In the genomic region with DNA sequence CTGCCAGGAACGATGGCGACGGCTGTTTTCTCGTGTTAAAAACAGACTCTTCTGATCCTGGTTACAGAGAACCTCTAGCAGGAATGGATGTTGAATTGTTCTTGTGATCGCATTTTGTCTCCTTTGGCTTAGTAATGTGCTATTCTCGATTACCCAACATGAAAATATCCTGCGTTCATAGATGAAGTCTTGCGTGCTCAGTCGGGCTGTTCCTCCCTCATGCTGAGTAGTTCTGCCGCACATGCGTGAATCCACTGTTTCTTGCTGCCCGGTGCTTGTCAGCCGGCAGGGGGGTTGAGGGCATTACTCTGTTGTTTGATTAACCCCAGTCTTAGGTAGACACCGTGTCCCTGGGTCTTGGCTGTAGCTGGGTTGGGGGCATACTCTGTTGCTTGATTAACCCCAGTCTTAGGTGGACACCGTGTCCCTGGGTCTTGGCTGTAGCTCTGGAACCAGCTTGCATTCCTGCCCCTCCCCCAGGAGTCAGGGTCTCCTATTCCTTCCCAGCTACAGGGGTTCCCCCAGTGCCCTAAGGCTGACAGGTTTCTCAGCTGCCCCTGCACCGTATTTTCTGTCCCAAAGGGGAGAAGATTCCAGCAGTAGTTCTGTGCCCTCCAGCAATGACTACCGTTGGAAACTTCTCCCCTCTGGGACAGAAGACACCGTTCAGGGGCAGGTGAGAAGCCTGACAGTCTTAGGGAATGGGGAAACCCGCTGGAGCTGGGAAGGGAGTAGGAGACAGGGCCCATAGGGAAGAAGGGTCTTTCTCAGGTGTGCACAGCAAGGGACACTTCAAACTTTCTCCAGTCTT, we compare ENCODE assay signal across 1 cellular context.
TF ChIP-seq lines count a peak whose summit lies in the region.

No MANE protein-coding gene starts in this region.

TF ChIP-seq in HepG2, 621 proteins besides CTCF, POLR2A, EP300 and RAD21 (continued from another document and continues in another):
- TF ChIP-seq, protein P1, sequence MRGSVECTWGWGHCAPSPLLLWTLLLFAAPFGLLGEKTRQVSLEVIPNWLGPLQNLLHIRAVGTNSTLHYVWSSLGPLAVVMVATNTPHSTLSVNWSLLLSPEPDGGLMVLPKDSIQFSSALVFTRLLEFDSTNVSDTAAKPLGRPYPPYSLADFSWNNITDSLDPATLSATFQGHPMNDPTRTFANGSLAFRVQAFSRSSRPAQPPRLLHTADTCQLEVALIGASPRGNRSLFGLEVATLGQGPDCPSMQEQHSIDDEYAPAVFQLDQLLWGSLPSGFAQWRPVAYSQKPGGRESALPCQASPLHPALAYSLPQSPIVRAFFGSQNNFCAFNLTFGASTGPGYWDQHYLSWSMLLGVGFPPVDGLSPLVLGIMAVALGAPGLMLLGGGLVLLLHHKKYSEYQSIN (CRISPR knock-in tag; IDR thresholded peaks at IDR 0.05; ENCODE audit: borderline replicate concordance) = no peak
- TF ChIP-seq FOXO1 (CRISPR knock-in tag; IDR thresholded peaks at IDR 0.05) (no peak), AKAP8 (CRISPR knock-in tag; IDR thresholded peaks at IDR 0.05) (no peak; the same call in 1 of the 2 replicates), HNF4G (IDR thresholded peaks at IDR 0.05; ENCODE audit: borderline replicate concordance, low read depth, low read length) (no peak), HNF4G (CRISPR knock-in tag; IDR thresholded peaks at IDR 0.05; ENCODE audit: borderline replicate concordance, low read depth) (no peak), HOXA7 (CRISPR knock-in tag; IDR thresholded peaks at IDR 0.05) (no peak), ZNF20 (CRISPR knock-in tag; IDR thresholded peaks at IDR 0.05) (no peak), RNF2 (conservative IDR thresholded peaks at IDR 0.05; ENCODE audit: low read depth) (no peak), DNMT3B (CRISPR knock-in tag; conservative IDR thresholded peaks at IDR 0.05) (no peak), NFATC3 (CRISPR knock-in tag; IDR thresholded peaks at IDR 0.05) (no peak), GLI4 (CRISPR knock-in tag; IDR thresholded peaks at IDR 0.05; ENCODE audit: borderline replicate concordance) (no peak; the same call in 1 of the 2 replicates), ZNF264 (CRISPR knock-in tag; IDR thresholded peaks at IDR 0.05) (no peak), SPEN (CRISPR knock-in tag; IDR thresholded peaks at IDR 0.05; ENCODE audit: low read depth) (no peak), NFRKB (IDR thresholded peaks at IDR 0.05) (no peak), SSRP1 (CRISPR knock-in tag; IDR thresholded peaks at IDR 0.05) (no peak), ZNF878 (CRISPR knock-in tag; IDR thresholded peaks at IDR 0.05) (no peak), ZNF839 (CRISPR knock-in tag; IDR thresholded peaks at IDR 0.05; ENCODE audit: borderline replicate concordance) (no peak), ZNF75D (CRISPR knock-in tag; IDR thresholded peaks at IDR 0.05; ENCODE audit: borderline replicate concordance) (no peak), ADNP (CRISPR knock-in tag; IDR thresholded peaks at IDR 0.05) (no peak)
- TF ChIP-seq, protein P2, sequence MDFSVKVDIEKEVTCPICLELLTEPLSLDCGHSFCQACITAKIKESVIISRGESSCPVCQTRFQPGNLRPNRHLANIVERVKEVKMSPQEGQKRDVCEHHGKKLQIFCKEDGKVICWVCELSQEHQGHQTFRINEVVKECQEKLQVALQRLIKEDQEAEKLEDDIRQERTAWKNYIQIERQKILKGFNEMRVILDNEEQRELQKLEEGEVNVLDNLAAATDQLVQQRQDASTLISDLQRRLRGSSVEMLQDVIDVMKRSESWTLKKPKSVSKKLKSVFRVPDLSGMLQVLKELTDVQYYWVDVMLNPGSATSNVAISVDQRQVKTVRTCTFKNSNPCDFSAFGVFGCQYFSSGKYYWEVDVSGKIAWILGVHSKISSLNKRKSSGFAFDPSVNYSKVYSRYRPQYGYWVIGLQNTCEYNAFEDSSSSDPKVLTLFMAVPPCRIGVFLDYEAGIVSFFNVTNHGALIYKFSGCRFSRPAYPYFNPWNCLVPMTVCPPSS (IDR thresholded peaks at IDR 0.05) = no peak
- TF ChIP-seq, protein P3, sequence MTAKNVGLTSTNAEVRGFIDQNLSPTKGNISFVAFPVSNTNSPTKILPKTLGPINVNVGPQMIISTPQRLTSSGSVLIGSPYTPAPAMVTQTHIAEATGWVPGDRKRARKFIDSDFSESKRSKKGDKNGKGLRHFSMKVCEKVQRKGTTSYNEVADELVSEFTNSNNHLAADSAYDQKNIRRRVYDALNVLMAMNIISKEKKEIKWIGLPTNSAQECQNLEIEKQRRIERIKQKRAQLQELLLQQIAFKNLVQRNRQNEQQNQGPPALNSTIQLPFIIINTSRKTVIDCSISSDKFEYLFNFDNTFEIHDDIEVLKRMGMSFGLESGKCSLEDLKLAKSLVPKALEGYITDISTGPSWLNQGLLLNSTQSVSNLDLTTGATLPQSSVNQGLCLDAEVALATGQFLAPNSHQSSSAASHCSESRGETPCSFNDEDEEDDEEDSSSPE (CRISPR knock-in tag; IDR thresholded peaks at IDR 0.05) = no peak
- TF ChIP-seq, protein P4, sequence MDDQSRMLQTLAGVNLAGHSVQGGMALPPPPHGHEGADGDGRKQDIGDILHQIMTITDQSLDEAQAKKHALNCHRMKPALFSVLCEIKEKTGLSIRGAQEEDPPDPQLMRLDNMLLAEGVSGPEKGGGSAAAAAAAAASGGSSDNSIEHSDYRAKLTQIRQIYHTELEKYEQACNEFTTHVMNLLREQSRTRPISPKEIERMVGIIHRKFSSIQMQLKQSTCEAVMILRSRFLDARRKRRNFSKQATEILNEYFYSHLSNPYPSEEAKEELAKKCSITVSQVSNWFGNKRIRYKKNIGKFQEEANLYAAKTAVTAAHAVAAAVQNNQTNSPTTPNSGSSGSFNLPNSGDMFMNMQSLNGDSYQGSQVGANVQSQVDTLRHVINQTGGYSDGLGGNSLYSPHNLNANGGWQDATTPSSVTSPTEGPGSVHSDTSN (CRISPR knock-in tag; IDR thresholded peaks at IDR 0.05; ENCODE audit: borderline replicate concordance) = no peak
- TF ChIP-seq, protein P5, sequence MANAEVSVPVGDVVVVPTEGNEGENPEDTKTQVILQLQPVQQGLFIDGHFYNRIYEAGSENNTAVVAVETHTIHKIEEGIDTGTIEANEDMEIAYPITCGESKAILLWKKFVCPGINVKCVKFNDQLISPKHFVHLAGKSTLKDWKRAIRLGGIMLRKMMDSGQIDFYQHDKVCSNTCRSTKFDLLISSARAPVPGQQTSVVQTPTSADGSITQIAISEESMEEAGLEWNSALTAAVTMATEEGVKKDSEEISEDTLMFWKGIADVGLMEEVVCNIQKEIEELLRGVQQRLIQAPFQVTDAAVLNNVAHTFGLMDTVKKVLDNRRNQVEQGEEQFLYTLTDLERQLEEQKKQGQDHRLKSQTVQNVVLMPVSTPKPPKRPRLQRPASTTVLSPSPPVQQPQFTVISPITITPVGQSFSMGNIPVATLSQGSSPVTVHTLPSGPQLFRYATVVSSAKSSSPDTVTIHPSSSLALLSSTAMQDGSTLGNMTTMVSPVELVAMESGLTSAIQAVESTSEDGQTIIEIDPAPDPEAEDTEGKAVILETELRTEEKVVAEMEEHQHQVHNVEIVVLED (CRISPR knock-in tag; IDR thresholded peaks at IDR 0.05; ENCODE audit: borderline replicate concordance) = peak; percentile 45; the same call in 1 of the 2 replicates
- TF ChIP-seq, protein P6, sequence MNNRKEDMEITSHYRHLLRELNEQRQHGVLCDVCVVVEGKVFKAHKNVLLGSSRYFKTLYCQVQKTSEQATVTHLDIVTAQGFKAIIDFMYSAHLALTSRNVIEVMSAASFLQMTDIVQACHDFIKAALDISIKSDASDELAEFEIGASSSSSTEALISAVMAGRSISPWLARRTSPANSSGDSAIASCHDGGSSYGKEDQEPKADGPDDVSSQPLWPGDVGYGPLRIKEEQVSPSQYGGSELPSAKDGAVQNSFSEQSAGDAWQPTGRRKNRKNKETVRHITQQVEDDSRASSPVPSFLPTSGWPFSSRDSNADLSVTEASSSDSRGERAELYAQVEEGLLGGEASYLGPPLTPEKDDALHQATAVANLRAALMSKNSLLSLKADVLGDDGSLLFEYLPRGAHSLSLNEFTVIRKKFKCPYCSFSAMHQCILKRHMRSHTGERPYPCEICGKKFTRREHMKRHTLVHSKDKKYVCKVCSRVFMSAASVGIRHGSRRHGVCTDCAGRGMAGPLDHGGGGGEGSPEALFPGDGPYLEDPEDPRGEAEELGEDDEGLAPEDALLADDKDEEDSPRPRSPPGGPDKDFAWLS (CRISPR knock-in tag; IDR thresholded peaks at IDR 0.05; ENCODE audit: borderline replicate concordance) = no peak
- TF ChIP-seq, protein P7, sequence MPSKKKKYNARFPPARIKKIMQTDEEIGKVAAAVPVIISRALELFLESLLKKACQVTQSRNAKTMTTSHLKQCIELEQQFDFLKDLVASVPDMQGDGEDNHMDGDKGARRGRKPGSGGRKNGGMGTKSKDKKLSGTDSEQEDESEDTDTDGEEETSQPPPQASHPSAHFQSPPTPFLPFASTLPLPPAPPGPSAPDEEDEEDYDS (CRISPR knock-in tag; IDR thresholded peaks at IDR 0.05) = no peak; the same call in 1 of the 2 replicates
- TF ChIP-seq, protein P8, sequence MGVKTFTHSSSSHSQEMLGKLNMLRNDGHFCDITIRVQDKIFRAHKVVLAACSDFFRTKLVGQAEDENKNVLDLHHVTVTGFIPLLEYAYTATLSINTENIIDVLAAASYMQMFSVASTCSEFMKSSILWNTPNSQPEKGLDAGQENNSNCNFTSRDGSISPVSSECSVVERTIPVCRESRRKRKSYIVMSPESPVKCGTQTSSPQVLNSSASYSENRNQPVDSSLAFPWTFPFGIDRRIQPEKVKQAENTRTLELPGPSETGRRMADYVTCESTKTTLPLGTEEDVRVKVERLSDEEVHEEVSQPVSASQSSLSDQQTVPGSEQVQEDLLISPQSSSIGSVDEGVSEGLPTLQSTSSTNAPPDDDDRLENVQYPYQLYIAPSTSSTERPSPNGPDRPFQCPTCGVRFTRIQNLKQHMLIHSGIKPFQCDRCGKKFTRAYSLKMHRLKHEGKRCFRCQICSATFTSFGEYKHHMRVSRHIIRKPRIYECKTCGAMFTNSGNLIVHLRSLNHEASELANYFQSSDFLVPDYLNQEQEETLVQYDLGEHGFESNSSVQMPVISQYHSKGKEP (CRISPR knock-in tag; IDR thresholded peaks at IDR 0.05) = no peak
- TF ChIP-seq, protein P9, sequence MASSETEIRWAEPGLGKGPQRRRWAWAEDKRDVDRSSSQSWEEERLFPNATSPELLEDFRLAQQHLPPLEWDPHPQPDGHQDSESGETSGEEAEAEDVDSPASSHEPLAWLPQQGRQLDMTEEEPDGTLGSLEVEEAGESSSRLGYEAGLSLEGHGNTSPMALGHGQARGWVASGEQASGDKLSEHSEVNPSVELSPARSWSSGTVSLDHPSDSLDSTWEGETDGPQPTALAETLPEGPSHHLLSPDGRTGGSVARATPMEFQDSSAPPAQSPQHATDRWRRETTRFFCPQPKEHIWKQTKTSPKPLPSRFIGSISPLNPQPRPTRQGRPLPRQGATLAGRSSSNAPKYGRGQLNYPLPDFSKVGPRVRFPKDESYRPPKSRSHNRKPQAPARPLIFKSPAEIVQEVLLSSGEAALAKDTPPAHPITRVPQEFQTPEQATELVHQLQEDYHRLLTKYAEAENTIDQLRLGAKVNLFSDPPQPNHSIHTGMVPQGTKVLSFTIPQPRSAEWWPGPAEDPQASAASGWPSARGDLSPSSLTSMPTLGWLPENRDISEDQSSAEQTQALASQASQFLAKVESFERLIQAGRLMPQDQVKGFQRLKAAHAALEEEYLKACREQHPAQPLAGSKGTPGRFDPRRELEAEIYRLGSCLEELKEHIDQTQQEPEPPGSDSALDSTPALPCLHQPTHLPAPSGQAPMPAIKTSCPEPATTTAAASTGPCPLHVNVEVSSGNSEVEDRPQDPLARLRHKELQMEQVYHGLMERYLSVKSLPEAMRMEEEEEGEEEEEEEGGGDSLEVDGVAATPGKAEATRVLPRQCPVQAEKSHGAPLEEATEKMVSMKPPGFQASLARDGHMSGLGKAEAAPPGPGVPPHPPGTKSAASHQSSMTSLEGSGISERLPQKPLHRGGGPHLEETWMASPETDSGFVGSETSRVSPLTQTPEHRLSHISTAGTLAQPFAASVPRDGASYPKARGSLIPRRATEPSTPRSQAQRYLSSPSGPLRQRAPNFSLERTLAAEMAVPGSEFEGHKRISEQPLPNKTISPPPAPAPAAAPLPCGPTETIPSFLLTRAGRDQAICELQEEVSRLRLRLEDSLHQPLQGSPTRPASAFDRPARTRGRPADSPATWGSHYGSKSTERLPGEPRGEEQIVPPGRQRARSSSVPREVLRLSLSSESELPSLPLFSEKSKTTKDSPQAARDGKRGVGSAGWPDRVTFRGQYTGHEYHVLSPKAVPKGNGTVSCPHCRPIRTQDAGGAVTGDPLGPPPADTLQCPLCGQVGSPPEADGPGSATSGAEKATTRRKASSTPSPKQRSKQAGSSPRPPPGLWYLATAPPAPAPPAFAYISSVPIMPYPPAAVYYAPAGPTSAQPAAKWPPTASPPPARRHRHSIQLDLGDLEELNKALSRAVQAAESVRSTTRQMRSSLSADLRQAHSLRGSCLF (CRISPR knock-in tag; IDR thresholded peaks at IDR 0.05; ENCODE audit: borderline replicate concordance) = no peak
- TF ChIP-seq, protein P10, sequence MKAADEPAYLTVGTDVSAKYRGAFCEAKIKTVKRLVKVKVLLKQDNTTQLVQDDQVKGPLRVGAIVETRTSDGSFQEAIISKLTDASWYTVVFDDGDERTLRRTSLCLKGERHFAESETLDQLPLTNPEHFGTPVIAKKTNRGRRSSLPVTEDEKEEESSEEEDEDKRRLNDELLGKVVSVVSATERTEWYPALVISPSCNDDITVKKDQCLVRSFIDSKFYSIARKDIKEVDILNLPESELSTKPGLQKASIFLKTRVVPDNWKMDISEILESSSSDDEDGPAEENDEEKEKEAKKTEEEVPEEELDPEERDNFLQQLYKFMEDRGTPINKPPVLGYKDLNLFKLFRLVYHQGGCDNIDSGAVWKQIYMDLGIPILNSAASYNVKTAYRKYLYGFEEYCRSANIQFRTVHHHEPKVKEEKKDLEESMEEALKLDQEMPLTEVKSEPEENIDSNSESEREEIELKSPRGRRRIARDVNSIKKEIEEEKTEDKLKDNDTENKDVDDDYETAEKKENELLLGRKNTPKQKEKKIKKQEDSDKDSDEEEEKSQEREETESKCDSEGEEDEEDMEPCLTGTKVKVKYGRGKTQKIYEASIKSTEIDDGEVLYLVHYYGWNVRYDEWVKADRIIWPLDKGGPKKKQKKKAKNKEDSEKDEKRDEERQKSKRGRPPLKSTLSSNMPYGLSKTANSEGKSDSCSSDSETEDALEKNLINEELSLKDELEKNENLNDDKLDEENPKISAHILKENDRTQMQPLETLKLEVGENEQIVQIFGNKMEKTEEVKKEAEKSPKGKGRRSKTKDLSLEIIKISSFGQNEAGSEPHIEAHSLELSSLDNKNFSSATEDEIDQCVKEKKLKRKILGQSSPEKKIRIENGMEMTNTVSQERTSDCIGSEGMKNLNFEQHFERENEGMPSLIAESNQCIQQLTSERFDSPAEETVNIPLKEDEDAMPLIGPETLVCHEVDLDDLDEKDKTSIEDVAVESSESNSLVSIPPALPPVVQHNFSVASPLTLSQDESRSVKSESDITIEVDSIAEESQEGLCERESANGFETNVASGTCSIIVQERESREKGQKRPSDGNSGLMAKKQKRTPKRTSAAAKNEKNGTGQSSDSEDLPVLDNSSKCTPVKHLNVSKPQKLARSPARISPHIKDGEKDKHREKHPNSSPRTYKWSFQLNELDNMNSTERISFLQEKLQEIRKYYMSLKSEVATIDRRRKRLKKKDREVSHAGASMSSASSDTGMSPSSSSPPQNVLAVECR (CRISPR knock-in tag; IDR thresholded peaks at IDR 0.05; ENCODE audit: borderline replicate concordance) = no peak
- TF ChIP-seq, protein P11, sequence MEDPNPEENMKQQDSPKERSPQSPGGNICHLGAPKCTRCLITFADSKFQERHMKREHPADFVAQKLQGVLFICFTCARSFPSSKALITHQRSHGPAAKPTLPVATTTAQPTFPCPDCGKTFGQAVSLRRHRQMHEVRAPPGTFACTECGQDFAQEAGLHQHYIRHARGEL (CRISPR knock-in tag; IDR thresholded peaks at IDR 0.05) = no peak
